Comparison of ENCODE assay signal across 29 cellular contexts in the genomic region with DNA sequence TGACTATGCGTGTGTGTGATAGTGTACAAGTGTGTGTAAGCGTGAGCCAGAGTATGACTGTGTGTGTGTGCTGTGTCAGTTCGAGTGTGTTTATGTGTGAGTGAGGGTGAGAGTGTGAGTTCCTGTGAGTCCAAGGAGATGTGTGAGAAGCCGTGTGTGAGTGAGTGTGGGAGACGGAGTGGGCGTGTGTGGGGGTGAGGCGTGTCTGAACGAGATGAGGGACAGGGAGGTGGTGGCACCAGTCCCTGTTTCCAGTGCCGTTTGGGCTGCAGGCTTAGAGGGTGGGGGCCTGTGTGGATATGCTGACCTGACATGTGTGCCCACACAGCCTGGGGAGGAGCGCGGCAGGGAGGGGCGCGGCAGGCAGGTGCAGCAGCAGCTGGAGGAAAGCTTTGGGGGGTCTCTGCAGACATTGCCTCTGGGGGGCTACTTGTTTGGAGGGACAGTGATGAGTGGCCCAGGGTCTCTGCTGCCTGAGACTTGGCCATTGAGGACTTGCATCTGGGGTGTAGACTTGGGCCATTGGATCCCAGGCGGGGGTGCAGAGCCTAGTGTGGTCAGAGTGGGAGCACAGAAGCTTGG. TPM values are rescaled to one million over a fixed set of nuclear protein-coding genes. Genes with fewer than 3 reads are reported as not detected.
DNase-seq lines count a peak whose midpoint lies in the region; ATAC-seq, FAIRE-seq and TF ChIP-seq lines count a peak whose summit lies in the region.
"Had no signal": no experiment of that assay in that cellular context is flagged by ENCODE, and none has a peak within 500 bp of the region (broad histone marks: within the 10 kb centered on the region; RNA-seq: fewer than 3 reads in every experiment).

No MANE protein-coding gene starts in this region.

- no peak for TF ChIP-seq POLR2A in K562 (conservative IDR thresholded peaks at IDR 0.05)

- peak; percentile 13 for DNase-seq in Right ventricle myocardium superior
- DNase-seq in cardiac septum (ENCODE audit: low spot score): no peak
- DNase-seq in GM23338 (ENCODE audit: low spot score): no peak
- DNase-seq in K562 (ENCODE audit: extremely low read depth in 1 of 4, low spot score in 3 of 4): no peak
- DNase-seq in mesenchymal stem cell: no peak
- no peak for DNase-seq in activated T-cell treated with anti-CD3 and anti-CD28 coated beads, Interleukin-2, amount 50 U/mL, for 24 hours
- no peak for DNase-seq in mesenteric fat pad (ENCODE audit: low spot score)
- no peak for DNase-seq in nephron progenitor cell
- DNase-seq: 8988T, ACHN, BE2C, DMS 273 treated with DMSO at 0.1 percent for 48 hours, DMS79, EL, GDM1, Kasumi-1, NCI-H1105, NCI-H1436 treated with DMSO at 0.1 percent for 48 hours, NCI-H187 treated with DMSO at 0.1 percent for 48 hours, NCI-H524, NCI-H748 treated with DMSO at 0.1 percent for 48 hours, SJCRH30 had no signal

- no peak for ATAC-seq in Right ventricle myocardium superior (ENCODE audit: poor library complexity)
- ATAC-seq in GM23338: no peak
- ATAC-seq in K562: no peak
- ATAC-seq: SK-N-SH treated with all-trans-retinoic acid at 6 μM for 48 hours had no signal

- TF ChIP-seq CTCF in GM23338 (conservative IDR thresholded peaks at IDR 0.05; ENCODE audit: low read depth in 2 of 2) (no peak), K562 (IDR thresholded peaks at IDR 0.05 in 2 of 3, conservative IDR thresholded peaks at IDR 0.05 in 1 of 3; ENCODE audit: insufficient read depth in 2 of 3, low read depth in 1 of 3, low read length in 3 of 3) (no peak), nephron progenitor cell (IDR thresholded peaks at IDR 0.05) (no peak)

- H3K14ac ChIP-seq in mesenchymal stem cell (ENCODE audit: low read length in 2 of 2): peak overlapping the region in 1 of 2 experiments; percentile 93

- H3K9me3 ChIP-seq in K562 (replicated peaks; ENCODE audit: control insufficient read depth, insufficient read depth, low read depth, low read length) (no peaks in the 10 kb centered on the region), mesenchymal stem cell (ENCODE audit: control insufficient read depth, low read length) (no peaks in the 10 kb centered on the region)
- H3K9me3 ChIP-seq: BE2C, HAP-1, SJCRH30 had no signal

- no peak overlapping the region for H3K4me2 ChIP-seq in GM23338
- H3K4me2 ChIP-seq in K562 (ENCODE audit: insufficient read depth, low read length): no peak overlapping the region
- no peak overlapping the region for H3K4me2 ChIP-seq in mesenchymal stem cell (ENCODE audit: low read length, poor library complexity, severe bottlenecking)

- H4K8ac ChIP-seq in mesenchymal stem cell (ENCODE audit: low read length): no peak overlapping the region

- peak overlapping the region; percentile 7 to 35 for H3K18ac ChIP-seq in mesenchymal stem cell (ENCODE audit: low read depth in 1 of 2, low read length in 2 of 2)

- CTCF ChIA-PET in K562 (lab: Yijun Ruan, JAX; ENCODE audit: low intra/inter-chr PET ratio): no interaction called here

- no peak for FAIRE-seq in K562 (lab: Jason Lieb, UNC)
- FAIRE-seq: GM12892, GM19239, RCC 7860 had no signal

- H2AK5ac ChIP-seq in mesenchymal stem cell (ENCODE audit: low read length, severe bottlenecking): peak overlapping the region; percentile 13

- peak overlapping the region in 1 of 2 experiments; percentile 15 for H3K4ac ChIP-seq in mesenchymal stem cell (ENCODE audit: low read depth in 1 of 2, low read length in 2 of 2)

- peaks cover 48% of the 10 kb centered on the region for H3K79me1 ChIP-seq in mesenchymal stem cell (replicated peaks; ENCODE audit: low read length, poor library complexity, severe bottlenecking)

- H3K79me2 ChIP-seq in GM23338 (replicated peaks; ENCODE audit: insufficient read depth) (peaks cover 97% of the 10 kb centered on the region), K562 (ENCODE audit: control insufficient read depth, insufficient read depth, low read length) (no peaks in the 10 kb centered on the region)

- H4K91ac ChIP-seq in mesenchymal stem cell (ENCODE audit: low read length): peak overlapping the region; percentile 48

- TF ChIP-seq EP300 in K562 (IDR thresholded peaks at IDR 0.05; ENCODE audit: low read length): no peak

- H3K9me3 Mint-ChIP-seq in GM23338 (no peaks in the 10 kb centered on the region), nephron progenitor cell (no peaks in the 10 kb centered on the region)
- no peaks in the 10 kb centered on the region for H3K9me3 Mint-ChIP-seq in activated T-cell treated with anti-CD3 and anti-CD28 coated beads, Interleukin-2, amount 50 U/mL, for 24 hours
- H3K9me3 Mint-ChIP-seq: CD14-positive monocyte; CD8-positive, alpha-beta memory T cell had no signal

- H3K36me3 Mint-ChIP-seq in GM23338 (ENCODE audit: low read depth) (no peaks in the 10 kb centered on the region), nephron progenitor cell (ENCODE audit: low read depth) (no peaks in the 10 kb centered on the region)
- H3K36me3 Mint-ChIP-seq in activated T-cell treated with anti-CD3 and anti-CD28 coated beads, Interleukin-2, amount 50 U/mL, for 24 hours (ENCODE audit: low read depth): no peaks in the 10 kb centered on the region
- H3K36me3 Mint-ChIP-seq: CD14-positive monocyte; CD8-positive, alpha-beta memory T cell had no signal

- WGBS in K562 (ENCODE audit: insufficient coverage, low coverage, missing lambda C conversion rate): 0% methylated on average over 10 of the region's 14 CpGs
- 95% methylated on average over 14 of the region's 14 CpGs for WGBS in mesenchymal stem cell

- H3K9ac ChIP-seq in K562 (ENCODE audit: insufficient read depth in 1 of 2, low read depth in 2 of 2, low read length in 2 of 2) (no peak overlapping the region), mesenchymal stem cell (ENCODE audit: low read length) (no peak overlapping the region)

- H2BK5ac ChIP-seq in mesenchymal stem cell (ENCODE audit: low read depth, low read length, poor library complexity, severe bottlenecking): no peak overlapping the region

- peaks cover 6% of the 10 kb centered on the region for H3K27me3 Mint-ChIP-seq in GM23338 (ENCODE audit: insufficient read depth, low read depth, poor library complexity)
- no peaks in the 10 kb centered on the region for H3K27me3 Mint-ChIP-seq in activated T-cell treated with anti-CD3 and anti-CD28 coated beads, Interleukin-2, amount 50 U/mL, for 24 hours
- H3K27me3 Mint-ChIP-seq in nephron progenitor cell (ENCODE audit: low read depth, poor library complexity): peaks cover 3% of the 10 kb centered on the region

- H4K20me1 ChIP-seq in GM23338 (replicated peaks; ENCODE audit: insufficient read depth) (peaks cover 22% of the 10 kb centered on the region), K562 (replicated peaks; ENCODE audit: control insufficient read depth, insufficient read depth, low read length) (0 out of 2 replicates have a peak, but pooled peaks cover 13% of the 10 kb centered on the region)

- H2AFZ ChIP-seq in GM23338: no peak overlapping the region
- no peak overlapping the region for H2AFZ ChIP-seq in K562 (ENCODE audit: low read depth, low read length)
- no peak overlapping the region for H2AFZ ChIP-seq in mesenchymal stem cell (ENCODE audit: low read depth, low read length)

- H3K4me1 Mint-ChIP-seq in GM23338 (peaks cover 58% of the 10 kb centered on the region), nephron progenitor cell (peaks cover 39% of the 10 kb centered on the region)
- no peaks in the 10 kb centered on the region for H3K4me1 Mint-ChIP-seq in activated T-cell treated with anti-CD3 and anti-CD28 coated beads, Interleukin-2, amount 50 U/mL, for 24 hours (ENCODE audit: low read depth)
- H3K4me1 Mint-ChIP-seq: CD14-positive monocyte; CD8-positive, alpha-beta memory T cell had no signal

- peak overlapping the region; percentile 2 for H2BK120ac ChIP-seq in mesenchymal stem cell (ENCODE audit: low read depth, low read length)

- POLR2A ChIA-PET in K562 (lab: Yijun Ruan, JAX): no interaction called here

- no peak overlapping the region for H3K23ac ChIP-seq in mesenchymal stem cell (ENCODE audit: low read length in 2 of 2)

- peaks cover 43% of the 10 kb centered on the region for H3K4me1 ChIP-seq in GM23338 (ENCODE audit: insufficient read depth)
- H3K4me1 ChIP-seq in K562 (replicated peaks in 1 of 2; ENCODE audit: control insufficient read depth in 2 of 2, insufficient read depth in 2 of 2, low read length in 2 of 2): no peaks in the 10 kb centered on the region
- peaks cover 42% of the 10 kb centered on the region for H3K4me1 ChIP-seq in mesenchymal stem cell (ENCODE audit: control insufficient read depth, insufficient read depth, low read depth, low read length)
- H3K4me1 ChIP-seq: HAP-1 had no signal

- peaks cover 12% of the 10 kb centered on the region; the same call in 1 of the 2 replicates for H3F3A ChIP-seq in GM23338 (replicated peaks; ENCODE audit: low read depth)

- no peaks in the 10 kb centered on the region for H3K9me1 ChIP-seq in K562 (ENCODE audit: control insufficient read depth, insufficient read depth, low read length)

- in situ Hi-C loops in K562 (cut with MboI): no loop called here

- intact Hi-C loops in Right ventricle myocardium superior (cut with DNase I): no loop called here
- intact Hi-C loops in cardiac septum (cut with DNase I): no loop called here
- intact Hi-C loops in K562 (cut with micrococcal nuclease): no loop called here

- H3K4me3 Mint-ChIP-seq in GM23338: no peak overlapping the region
- H3K4me3 Mint-ChIP-seq in activated T-cell treated with anti-CD3 and anti-CD28 coated beads, Interleukin-2, amount 50 U/mL, for 24 hours: no peak overlapping the region
- H3K4me3 Mint-ChIP-seq in nephron progenitor cell: no peak overlapping the region
- H3K4me3 Mint-ChIP-seq: CD14-positive monocyte; CD8-positive, alpha-beta memory T cell had no signal

- H3K27ac Mint-ChIP-seq in GM23338 (no peak overlapping the region), nephron progenitor cell (no peak overlapping the region)
- H3K27ac Mint-ChIP-seq in activated T-cell treated with anti-CD3 and anti-CD28 coated beads, Interleukin-2, amount 50 U/mL, for 24 hours: no peak overlapping the region
- H3K27ac Mint-ChIP-seq: CD14-positive monocyte; CD8-positive, alpha-beta memory T cell had no signal

- H3K36me3 ChIP-seq in GM23338 (ENCODE audit: insufficient read depth) (no peaks in the 10 kb centered on the region), K562 (ENCODE audit: control insufficient read depth, insufficient read depth, low read length) (no peaks in the 10 kb centered on the region), mesenchymal stem cell (ENCODE audit: control insufficient read depth in 1 of 2, insufficient read depth in 2 of 2, low read depth in 1 of 2, low read length in 2 of 2) (no peaks in the 10 kb centered on the region)
- H3K36me3 ChIP-seq: BE2C, HAP-1, SJCRH30 had no signal

- TF ChIP-seq RAD21 in K562 (CRISPR knock-in tag; conservative IDR thresholded peaks at IDR 0.05 in 1 of 2, IDR thresholded peaks at IDR 0.05 in 1 of 2): no peak

- H3K4me3 ChIP-seq in GM23338 (no peak overlapping the region), K562 (no peak overlapping the region), mesenchymal stem cell (ENCODE audit: insufficient read depth in 1 of 2, low read depth in 1 of 2, low read length in 2 of 2) (no peak overlapping the region)
- H3K4me3 ChIP-seq: HAP-1, SJCRH30 had no signal

- H3K27ac ChIP-seq in GM23338 (ENCODE audit: low read depth) (0 out of 2 replicates have a peak overlapping the region, but pooled peaks have one; percentile 45), K562 (ENCODE audit: extremely low read depth, low read depth, low read length) (no peak overlapping the region), mesenchymal stem cell (ENCODE audit: low read length, poor library complexity, severe bottlenecking) (no peak overlapping the region)
- H3K27ac ChIP-seq: SJCRH30 had no signal

- H3K27me3 ChIP-seq in GM23338 (ENCODE audit: insufficient read depth) (no peaks in the 10 kb centered on the region), K562 (ENCODE audit: control insufficient read depth in 2 of 2, insufficient read depth in 2 of 2, low read length in 2 of 2) (peaks cover 8 to 74% of the 10 kb centered on the region in 2 experiments; a peak in 4 of 5 replicates), mesenchymal stem cell (ENCODE audit: control insufficient read depth in 1 of 2, insufficient read depth in 1 of 2, low read length in 2 of 2) (no peaks in the 10 kb centered on the region)
- H3K27me3 ChIP-seq: BE2C, SJCRH30 had no signal

- no peak overlapping the region for H2BK15ac ChIP-seq in mesenchymal stem cell (ENCODE audit: low read depth, poor library complexity, severe bottlenecking)

- BruUV-seq in K562 (replicated peaks; lab: Mats Ljungman, UMichigan): no TSS peak

- H2BK12ac ChIP-seq in mesenchymal stem cell (ENCODE audit: low read length in 2 of 2): no peak overlapping the region

- no peaks in the 10 kb centered on the region for H3K9me2 ChIP-seq in GM23338 (ENCODE audit: insufficient read depth)

RNA-seq across cellular contexts. Expression of a gene that starts 41.6 kb away (rescaled TPM):
- total RNA-seq in Right ventricle myocardium superior (1.3 TPM), cardiac septum (1.8 TPM), K562 (2014; rRNA removed) (not detected in 2 replicates), K562 (2014; rRNA removed; fragmentation: Illumina TruSeq; extraction: Trizol) (not detected in 2 replicates), K562 (2015; rRNA removed; fragmentation: Illumina TruSeq; extraction: Trizol) (not detected in 2 replicates), K562 (2021) (0.24 TPM in 1 of 2 replicates, not detected in the other), mesenteric fat pad (4.1 TPM)
- total RNA-seq in GM23338 (2014; rRNA removed; shearing (Covaris generic)): 41.7 and 53.6 TPM in 2 replicates
- polyA plus RNA-seq in GM23338 (2016; fragmentation: Nextera tagmentation; extraction: Ambion mirVana) (57.0 and 67.1 TPM in 2 replicates), K562 (2011; rRNA removed) (not detected in 2 replicates), K562 (2014; fragmentation: Illumina TruSeq; extraction: Trizol) (not detected in 2 replicates), K562 (2014; fragmentation: Nextera tagmentation; extraction: Ambion mirVana) (not detected), K562 (2014; rRNA removed) (not detected in 2 replicates)
- total RNA-seq in K562 (2011; cell fraction: chromatin; rRNA removed; ENCODE audit: low replicate concordance): not detected in 2 replicates
- total RNA-seq in K562 (2011; cell fraction: nucleolus; rRNA removed): not detected in 2 replicates
- not detected in 2 replicates for total RNA-seq in K562 (2011; cell fraction: nucleoplasm; rRNA removed)
- polyA plus RNA-seq in K562 (2011; cell fraction: cytosol; rRNA removed): not detected in 2 replicates
- polyA plus RNA-seq in K562 (2011; cell fraction: nucleus; rRNA removed): not detected in 2 replicates
- 0.06 TPM in 1 of 2 replicates, not detected in the other for polyA plus RNA-seq in K562 (2012)
- not detected in 2 replicates for polyA minus RNA-seq in K562 (2011; rRNA and poly(A)+ RNA removed)
- not detected in 2 replicates for polyA minus RNA-seq in K562 (2011; cell fraction: cytosol; rRNA and poly(A)+ RNA removed)
- polyA minus RNA-seq in K562 (2011; cell fraction: nucleus; rRNA and poly(A)+ RNA removed): not detected in 2 replicates
- 28.9 TPM for polyA plus RNA-seq in mesenchymal stem cell (2013, experiment 1 of 2)
- 29.5 TPM for polyA plus RNA-seq in mesenchymal stem cell (2013, experiment 2 of 2)
- total RNA-seq: CD8-positive, alpha-beta memory T cell had no signal
- polyA plus RNA-seq: CD14-positive monocyte; CD8-positive, alpha-beta memory T cell had no signal
